In genomic region chr7:129298268-129298893, GRCh38 we compare ENCODE assay signal across 8 cellular contexts.
A peak's percentile ranks its signal among the peaks of the same experiment; 100 is the strongest.
DNase-seq lines count a peak whose midpoint lies in the region; ATAC-seq, FAIRE-seq and TF ChIP-seq lines count a peak whose summit lies in the region.

No MANE protein-coding gene starts in this region.

- peaks cover 15% of the 10 kb centered on the region for H3K9me3 Mint-ChIP-seq in neural crest cell

- H3K4me1 Mint-ChIP-seq in neural crest cell, result peaks cover 25% of the 10 kb centered on the region

- peak; percentile 96 for FAIRE-seq in A204.1 (lab: Jason Lieb, UNC)

- H3K27me3 ChIP-seq in esophagus muscularis mucosa, result no peaks in the 10 kb centered on the region

- TF ChIP-seq CTCF in GM12865 (IDR thresholded peaks at IDR 0.05; ENCODE audit: insufficient read depth, low read depth, low read length, missing control alignments) (peak; percentile 63), esophagus muscularis mucosa (IDR thresholded peaks at IDR 0.05) (peak; percentile 51 to 75 (median 64)), neural crest cell (conservative IDR thresholded peaks at IDR 0.05) (peak; percentile 82)

- H3K36me3 Mint-ChIP-seq in neural crest cell (ENCODE audit: low read depth), result peaks cover 16% of the 10 kb centered on the region

- H3K27ac ChIP-seq in esophagus muscularis mucosa (replicated peaks in 1 of 4), result no peak overlapping the region

- no peaks in the 10 kb centered on the region for H3K9me3 ChIP-seq in esophagus muscularis mucosa

- no peak for ATAC-seq in HG03521 (IDR thresholded peaks at IDR 0.05; ENCODE audit: unreplicated experiment)

- H3K4me3 ChIP-seq in GM12865 (ENCODE audit: low read depth, low read length) (no peak overlapping the region), esophagus muscularis mucosa (no peak overlapping the region)

- peak; percentile 57 for DNase-seq in GM12865 (ENCODE audit: low read depth)
- peak; percentile 59 for DNase-seq in NCI-H2196 (lab: John Stamatoyannopoulos, UW; ENCODE audit: unreplicated experiment)
- peak; percentile 64 for DNase-seq in activated CD8-positive, alpha-beta memory T cell treated with anti-CD3 and anti-CD28 coated beads for 24 hours
- DNase-seq in esophagus muscularis mucosa (ENCODE audit: extremely low spot score), result no peak
- DNase-seq in neural crest cell (ENCODE audit: low read depth, low spot score), result peak; percentile 29
- DNase-seq in NK-92 treated with Interleukin-12 subunit alpha and Interleukin-12 subunit beta, amount 100 ng/mL, for 24 hours (lab: John Stamatoyannopoulos, UW), result no peak

- no peak overlapping the region for H3K4me3 Mint-ChIP-seq in neural crest cell

- H3K27ac Mint-ChIP-seq in neural crest cell (ENCODE audit: unreplicated experiment), result no peak overlapping the region

- no peak for TF ChIP-seq EP300 in esophagus muscularis mucosa (IDR thresholded peaks at IDR 0.05)

- H3K4me1 ChIP-seq in esophagus muscularis mucosa, result peaks cover 0 to 11% (median 0%) of the 10 kb centered on the region in 4 donors

- H3K27me3 Mint-ChIP-seq in neural crest cell (ENCODE audit: low read depth), result no peaks in the 10 kb centered on the region

- intact Hi-C loops in esophagus muscularis mucosa (cut with DNase I), result loop anchor here (2.0 kb wide), 1 partner anchor 80 kb away; no protein-coding TSS in a partner anchor

- 35% methylated on average over 3 of the region's 3 CpGs for WGBS in esophagus muscularis mucosa

- no peak for TF ChIP-seq POLR2A in esophagus muscularis mucosa (IDR thresholded peaks at IDR 0.05; ENCODE audit: low read depth)

- H3K36me3 ChIP-seq in esophagus muscularis mucosa, result no peaks in the 10 kb centered on the region

Comparison
In these comparisons a context has a peak if more than half of its experiments do, and no peak if none do; other contexts are left out.
1. DNase-seq: peak in GM12865 (single experiment), NCI-H2196 (single experiment), activated CD8-positive, alpha-beta memory T cell treated with anti-CD3 and anti-CD28 coated beads for 24 hours (single experiment) and neural crest cell (single experiment); none in esophagus muscularis mucosa (single experiment) and NK-92 treated with Interleukin-12 subunit alpha and Interleukin-12 subunit beta, amount 100 ng/mL, for 24 hours (single experiment).
2. Peak in every context shown above with its lines, with median percentiles within 50 percentile points of each other: CTCF ChIP-seq.